ENCODE assay signal across 17 cellular contexts in genomic region chr12:65194949-65195348, GRCh38. TPM values are rescaled to one million over a fixed set of nuclear protein-coding genes. Genes with fewer than 3 reads are reported as not detected.
DNase-seq lines count a peak whose midpoint lies in the region; ATAC-seq, FAIRE-seq and TF ChIP-seq lines count a peak whose summit lies in the region.
"Had no signal": no experiment of that assay in that cellular context is flagged by ENCODE, and none has a peak within 500 bp of the region (broad histone marks: within the 10 kb centered on the region; RNA-seq: fewer than 3 reads in every experiment).

No MANE protein-coding gene starts in this region.

- peaks cover 6% of the 10 kb centered on the region; the same call in 1 of the 2 replicates for H3F3A ChIP-seq in MM.1S (ENCODE audit: insufficient read depth, low read length)

- no peak for TF ChIP-seq POLR2A in GM12878 (IDR thresholded peaks at IDR 0.05; ENCODE audit: low read depth, low read length)

- SMC1A ChIA-PET in GM12878 (lab: Charles Lee; ENCODE audit: uncharacterized antibody, unreplicated experiment): interaction anchor here (0.9 to 5.6 kb wide), 9 partner anchors 10 to 41 kb away, joined by 3 to 56 read pairs (median 5); no protein-coding TSS in a partner anchor

- no peak overlapping the region for H3K27ac ChIP-seq in A673 (ENCODE audit: low read depth, low read length, poor library complexity, severe bottlenecking)
- H3K27ac ChIP-seq in MM.1S (ENCODE audit: low read length): no peak overlapping the region
- no peak overlapping the region for H3K27ac ChIP-seq in GM12878 (ENCODE audit: control insufficient read depth, insufficient read depth)
- H3K27ac ChIP-seq: A549; BLaER1 treated with 17β-estradiol and CSF1 and Interleukin-3, amounts not matched to agents 10 nM and 100 nM had no signal

- BruUV-seq in A673 (replicated peaks; lab: Mats Ljungman, UMichigan): no TSS peak
- no TSS peak for BruUV-seq in GM12878 (replicated peaks; lab: Mats Ljungman, UMichigan)

- RAD21 ChIA-PET in GM12878 (lab: Charles Lee; ENCODE audit: unreplicated experiment): interaction anchor here (1.0 to 2.1 kb wide), 7 partner anchors 8 to 26 kb away, joined by 3 to 9 read pairs (median 5); partner anchors contain the start of gene LEMD3

- H3K4me1 Mint-ChIP-seq in glutamatergic neuron (ENCODE audit: low read depth, unreplicated experiment): peaks cover 8% of the 10 kb centered on the region

- intact Hi-C loops in A673 (cut with micrococcal nuclease; ENCODE audit: unreplicated experiment): no loop called here
- intact Hi-C loops in GM12878 (cut with micrococcal nuclease; ENCODE audit: unreplicated experiment): no loop called here

- H3K9me2 ChIP-seq in MM.1S (replicated peaks; ENCODE audit: insufficient read depth, low read length): no peaks in the 10 kb centered on the region

- no peak for TF ChIP-seq CTCF in A673 (conservative IDR thresholded peaks at IDR 0.05; ENCODE audit: low read depth, low read length)
- TF ChIP-seq CTCF in D721Med (IDR thresholded peaks at IDR 0.05; ENCODE audit: insufficient read depth, missing control alignments): no peak
- no peak for TF ChIP-seq CTCF in MM.1S (IDR thresholded peaks at IDR 0.05; ENCODE audit: low read length)
- no peak for TF ChIP-seq CTCF in GM12878 (IDR thresholded peaks at IDR 0.05 in 2 of 3, conservative IDR thresholded peaks at IDR 0.05 in 1 of 3; ENCODE audit: control insufficient read depth in 2 of 3, extremely low read depth in 1 of 3, insufficient read depth in 1 of 3, low read depth in 3 of 3, low read length in 3 of 3)
- TF ChIP-seq CTCF in glutamatergic neuron (IDR thresholded peaks at IDR 0.05; ENCODE audit: partially characterized antibody, unreplicated experiment): no peak

- in situ Hi-C loops in GM12878 (cut with MboI): no loop called here

- peaks cover 33% of the 10 kb centered on the region for H3K4me1 ChIP-seq in A673 (ENCODE audit: insufficient read depth, low read length, poor library complexity, severe bottlenecking)
- peaks cover 34% of the 10 kb centered on the region for H3K4me1 ChIP-seq in MM.1S (ENCODE audit: low read length)
- H3K4me1 ChIP-seq in GM12878 (ENCODE audit: control insufficient read depth, insufficient read depth, low read length): peaks cover 8% of the 10 kb centered on the region

- H3K4me2 ChIP-seq in MM.1S (ENCODE audit: low read depth, low read length): peak overlapping the region; percentile 4; the same call in 1 of the 2 replicates
- H3K4me2 ChIP-seq in GM12878 (ENCODE audit: control insufficient read depth, insufficient read depth): no peak overlapping the region
- H3K4me2 ChIP-seq: A549; BLaER1 treated with 17β-estradiol and CSF1 and Interleukin-3, amounts not matched to agents 10 nM and 100 nM had no signal

- POLR2A ChIA-PET in A673 (lab: Charles Lee; ENCODE audit: low non-redundant PET): interaction anchor here (0.6 kb wide), 1 partner anchor 35 kb away, joined by 3 read pairs; no protein-coding TSS in a partner anchor
- POLR2A ChIA-PET in GM12878 (lab: Charles Lee): interaction anchor here (1.1 to 2.3 kb wide), 2 partner anchors 10 to 26 kb away, joined by 3 to 9 read pairs; partner anchors contain the start of gene LEMD3

- no peaks in the 10 kb centered on the region for H3K9me3 Mint-ChIP-seq in glutamatergic neuron (ENCODE audit: unreplicated experiment)

- DNase-seq in A673 (ENCODE audit: low spot score) (peak; percentile 22), D721Med (ENCODE audit: insufficient read length, low spot score) (no peak), MM.1S (no peak), GM12878 (ENCODE audit: low read depth, low spot score) (no peak), EL (no peak), glutamatergic neuron (no peak), activated T-cell treated with anti-CD3 and anti-CD28 coated beads for 4 hours (no peak)
- DNase-seq: Calu3; CD4-positive, CD25-positive, alpha-beta regulatory T cell; DMS79; HCEC 1CT; IMR-90; KG1 had no signal

- peaks cover 4% of the 10 kb centered on the region for H3K27me3 Mint-ChIP-seq in glutamatergic neuron (ENCODE audit: unreplicated experiment)
- H3K27me3 Mint-ChIP-seq: CD4-positive, CD25-positive, alpha-beta regulatory T cell had no signal

- H3K9ac ChIP-seq in MM.1S (ENCODE audit: low read length): no peak overlapping the region
- H3K9ac ChIP-seq in GM12878 (ENCODE audit: control insufficient read depth, insufficient read depth, low read length): no peak overlapping the region
- H3K9ac ChIP-seq: BLaER1 treated with 17β-estradiol and CSF1 and Interleukin-3, amounts not matched to agents 10 nM and 100 nM had no signal

- H3K36me3 ChIP-seq in A673 (ENCODE audit: insufficient read depth, low read length, poor library complexity, severe bottlenecking) (no peaks in the 10 kb centered on the region), MM.1S (replicated peaks; ENCODE audit: insufficient read depth, low read length) (no peaks in the 10 kb centered on the region), GM12878 (ENCODE audit: control insufficient read depth in 2 of 2, insufficient read depth in 2 of 2, low read length in 1 of 2) (peaks cover 0 to 5% of the 10 kb centered on the region in 2 experiments; a peak in 2 of 4 replicates)

- 74% methylated on average over 4 of the region's 4 CpGs for WGBS in GM12878 (ENCODE audit: insufficient coverage, insufficient replicate concordance, low lambda C conversion rate, missing lambda C conversion rate)

- CTCF ChIA-PET in A673 (lab: Charles Lee): no interaction called here
- CTCF ChIA-PET in GM12878 (lab: Yijun Ruan, JAX): interaction anchor here (0.6 to 3.4 kb wide), 9 partner anchors 9 to 399 kb away, joined by 3 to 11 read pairs (median 4); no protein-coding TSS in a partner anchor

- H3K79me2 ChIP-seq in MM.1S (ENCODE audit: low read length) (peaks cover 97% of the 10 kb centered on the region), GM12878 (ENCODE audit: control insufficient read depth, insufficient read depth, low read length) (peaks cover 64% of the 10 kb centered on the region)

- no peak for TF ChIP-seq RAD21 in GM12878 (IDR thresholded peaks at IDR 0.05; ENCODE audit: insufficient read depth, low read depth, low read length)

- H3K4me3 Mint-ChIP-seq in glutamatergic neuron (ENCODE audit: unreplicated experiment): no peak overlapping the region

- H3K27ac Mint-ChIP-seq in glutamatergic neuron (ENCODE audit: unreplicated experiment): no peak overlapping the region

- TF ChIP-seq EP300 in GM12878 (IDR thresholded peaks at IDR 0.05; ENCODE audit: borderline replicate concordance in 1 of 2, control insufficient read depth in 1 of 2, low read depth in 2 of 2, low read length in 2 of 2): no peak

- H3K27me3 ChIP-seq in A673 (replicated peaks; ENCODE audit: insufficient read depth, low read depth, low read length, poor library complexity): no peaks in the 10 kb centered on the region
- no peaks in the 10 kb centered on the region for H3K27me3 ChIP-seq in MM.1S (replicated peaks; ENCODE audit: insufficient read depth, low read length)
- H3K27me3 ChIP-seq in GM12878 (replicated peaks in 1 of 2; ENCODE audit: control insufficient read depth in 2 of 2, insufficient read depth in 2 of 2, low read length in 1 of 2): no peaks in the 10 kb centered on the region
- H3K27me3 ChIP-seq: BLaER1 treated with 17β-estradiol and CSF1 and Interleukin-3, amounts not matched to agents 10 nM and 100 nM had no signal

- FAIRE-seq in D721Med (lab: Jason Lieb, UNC): peak; percentile 87
- no peak for FAIRE-seq in GM12878 (lab: Jason Lieb, UNC)
- FAIRE-seq: A549, GM19239 had no signal

- peaks cover 12% of the 10 kb centered on the region for H4K20me1 ChIP-seq in MM.1S (ENCODE audit: insufficient read depth, low read length)
- no peaks in the 10 kb centered on the region for H4K20me1 ChIP-seq in GM12878 (ENCODE audit: control insufficient read depth, insufficient read depth)

- no peak overlapping the region for H2AFZ ChIP-seq in MM.1S (ENCODE audit: low read length)
- no peak overlapping the region for H2AFZ ChIP-seq in GM12878 (ENCODE audit: control insufficient read depth, low read depth, low read length)

- H3K4me3 ChIP-seq in A673 (ENCODE audit: low read depth, low read length, poor library complexity, severe bottlenecking) (no peak overlapping the region), MM.1S (ENCODE audit: low read length) (no peak overlapping the region), GM12878 (no peak overlapping the region)
- H3K4me3 ChIP-seq: A549; BLaER1 treated with 17β-estradiol and CSF1 and Interleukin-3, amounts not matched to agents 10 nM and 100 nM had no signal

- no peaks in the 10 kb centered on the region for H3K36me3 Mint-ChIP-seq in glutamatergic neuron (ENCODE audit: unreplicated experiment)

- H3K9me3 ChIP-seq in A673 (ENCODE audit: low read depth, low read length, poor library complexity, severe bottlenecking): peaks cover 3% of the 10 kb centered on the region
- no peaks in the 10 kb centered on the region for H3K9me3 ChIP-seq in MM.1S (replicated peaks; ENCODE audit: insufficient read depth, low read length)
- H3K9me3 ChIP-seq in GM12878 (replicated peaks; ENCODE audit: control insufficient read depth, insufficient read depth, low read length): peaks cover 9% of the 10 kb centered on the region; the same call in 2 of the 3 replicates
- H3K9me3 ChIP-seq: A549 had no signal

- ATAC-seq in GM12878: no peak
- ATAC-seq in GM21723 (IDR thresholded peaks at IDR 0.05; ENCODE audit: unreplicated experiment): no peak
- ATAC-seq: A549 had no signal

RNA-seq across cellular contexts. Expression of gene LEMD3, which starts 25.6 kb away (rescaled TPM):
- total RNA-seq in A673 (2021) (27.5 and 28.4 TPM in 2 replicates), GM12878 (2014; rRNA removed) (23.8 and 24.8 TPM in 2 replicates), GM12878 (2014; rRNA removed; fragmentation: Illumina TruSeq; extraction: Trizol) (19.4 and 19.6 TPM in 2 replicates), GM12878 (2021) (23.6 and 26.0 TPM in 2 replicates), glutamatergic neuron (ENCODE audit: unreplicated experiment) (25.4 TPM)
- 71.8 and 93.9 TPM in 2 replicates for total RNA-seq in GM12878 (2013; cell fraction: nucleolus; rRNA removed)
- 4.1 TPM for polyA plus RNA-seq in GM12878 (2011; ENCODE audit: low read depth)
- polyA plus RNA-seq in GM12878 (2011; rRNA removed) (21.3 and 29.5 TPM in 2 replicates), GM12878 (2014; fragmentation: Illumina TruSeq; extraction: Trizol) (17.7 and 31.1 TPM in 2 replicates), GM12878 (2014; fragmentation: Nextera tagmentation; extraction: Ambion mirVana) (1 to 10 TPM; 7.5 to 9.0 TPM), GM12878 (2014; rRNA removed) (12.0 and 17.8 TPM in 2 replicates), GM12878 (2016; fragmentation: Nextera tagmentation; extraction: Ambion mirVana) (10 to 100 TPM; 14.6 to 15.4 TPM)
- polyA plus RNA-seq in GM12878 (2011; cell fraction: cytosol; rRNA removed): 6.5 and 7.0 TPM in 2 replicates
- 20.1 and 23.8 TPM in 2 replicates for polyA plus RNA-seq in GM12878 (2011; cell fraction: nucleus; rRNA removed)
- 9.3 and 13.1 TPM in 2 replicates for polyA plus RNA-seq in GM12878 (2012)
- 13.5 and 14.3 TPM in 2 replicates for polyA minus RNA-seq in GM12878 (2011; rRNA and poly(A)+ RNA removed)
- polyA minus RNA-seq in GM12878 (2011; cell fraction: cytosol; rRNA and poly(A)+ RNA removed): 4.9 and 7.5 TPM in 2 replicates
- 28.7 and 46.6 TPM in 2 replicates for polyA minus RNA-seq in GM12878 (2011; cell fraction: nucleus; rRNA and poly(A)+ RNA removed)
